ENCODE assay signal across 1 cellular context in the genomic region with DNA sequence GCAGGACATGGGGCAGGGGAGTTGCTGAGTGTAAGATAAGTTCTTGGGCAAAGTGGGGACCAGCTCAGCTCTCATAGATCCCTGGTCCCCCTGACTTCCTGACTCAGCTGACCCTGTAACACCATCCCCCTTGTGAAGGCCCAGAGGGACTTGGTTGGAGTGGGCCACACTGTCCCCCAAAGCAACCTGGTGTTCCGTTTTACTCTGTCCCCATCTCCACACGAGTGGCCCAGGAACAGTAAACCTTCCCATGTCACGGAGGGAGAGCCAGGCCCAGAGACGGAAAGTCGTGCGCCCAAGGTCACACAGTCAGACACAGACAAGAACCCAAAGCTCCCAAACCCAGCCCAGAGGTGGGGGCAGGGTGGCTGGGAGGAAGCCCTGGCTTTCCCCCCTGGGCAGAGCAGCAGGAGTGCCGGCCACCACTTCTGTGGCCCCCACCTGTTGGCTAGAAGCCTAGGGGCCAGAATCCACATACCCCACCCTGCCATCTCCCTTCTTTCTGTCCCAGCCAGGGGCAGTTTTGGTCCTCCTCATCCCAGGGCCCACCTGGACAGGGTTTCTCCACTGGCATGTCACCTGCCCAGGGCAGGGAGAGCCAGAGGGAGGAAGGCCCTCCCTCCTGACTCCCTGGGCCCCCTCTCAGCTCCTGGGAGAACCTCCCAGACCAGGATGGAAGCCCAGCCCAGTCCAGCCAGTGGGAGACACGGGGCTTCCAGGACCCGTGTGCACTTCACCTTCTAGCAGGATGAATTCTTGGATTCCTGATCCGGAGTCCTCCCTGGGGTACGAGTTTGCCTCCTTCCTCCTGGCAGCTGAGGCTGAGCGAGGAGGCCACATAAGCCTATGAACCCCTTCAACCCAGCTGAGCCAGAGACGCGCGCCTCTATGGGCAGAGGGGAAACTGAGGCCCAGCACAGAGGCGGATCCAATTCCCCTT.
A peak's percentile ranks its signal among the peaks of the same experiment; 100 is the strongest.
TF ChIP-seq lines count a peak whose summit lies in the region.

No MANE protein-coding gene starts in this region.

TF ChIP-seq in HepG2, 621 proteins besides CTCF, POLR2A, EP300 and RAD21 (continued from another document):
- TF ChIP-seq ZBTB2 (CRISPR knock-in tag; IDR thresholded peaks at IDR 0.05; ENCODE audit: low read depth) (no peak), ZNF280D (CRISPR knock-in tag; IDR thresholded peaks at IDR 0.05) (0 out of 2 replicates have a peak, but pooled peaks have one; percentile 16), ZIK1 (CRISPR knock-in tag; IDR thresholded peaks at IDR 0.05; ENCODE audit: borderline replicate concordance, low read depth) (no peak), ZNF572 (CRISPR knock-in tag; IDR thresholded peaks at IDR 0.05) (no peak), FOXP1 (IDR thresholded peaks at IDR 0.05) (no peak), FOXP1 (CRISPR knock-in tag; IDR thresholded peaks at IDR 0.05) (no peak), SP2 (CRISPR knock-in tag; IDR thresholded peaks at IDR 0.05) (no peak), FOXK1 (CRISPR knock-in tag; IDR thresholded peaks at IDR 0.05; ENCODE audit: borderline replicate concordance, low read depth) (no peak), NFE2L2 (IDR thresholded peaks at IDR 0.05; ENCODE audit: low read length) (no peak), TBX2 (CRISPR knock-in tag; IDR thresholded peaks at IDR 0.05; ENCODE audit: borderline replicate concordance) (no peak), HIVEP1 (CRISPR knock-in tag; IDR thresholded peaks at IDR 0.05) (peak; percentile 25; the same call in 1 of the 2 replicates), GZF1 (CRISPR knock-in tag; IDR thresholded peaks at IDR 0.05) (peak; percentile 14; the same call in 1 of the 2 replicates), U2AF1 (optimal IDR thresholded peaks at IDR 0.05; ENCODE audit: low read depth, low read length) (no peak), SKIL (CRISPR knock-in tag; IDR thresholded peaks at IDR 0.05; ENCODE audit: borderline replicate concordance) (no peak), MAFG (CRISPR knock-in tag; IDR thresholded peaks at IDR 0.05) (no peak), ZNF772 (CRISPR knock-in tag; IDR thresholded peaks at IDR 0.05) (no peak), SMAD3 (CRISPR knock-in tag; IDR thresholded peaks at IDR 0.05) (no peak)
- TF ChIP-seq, protein P1, sequence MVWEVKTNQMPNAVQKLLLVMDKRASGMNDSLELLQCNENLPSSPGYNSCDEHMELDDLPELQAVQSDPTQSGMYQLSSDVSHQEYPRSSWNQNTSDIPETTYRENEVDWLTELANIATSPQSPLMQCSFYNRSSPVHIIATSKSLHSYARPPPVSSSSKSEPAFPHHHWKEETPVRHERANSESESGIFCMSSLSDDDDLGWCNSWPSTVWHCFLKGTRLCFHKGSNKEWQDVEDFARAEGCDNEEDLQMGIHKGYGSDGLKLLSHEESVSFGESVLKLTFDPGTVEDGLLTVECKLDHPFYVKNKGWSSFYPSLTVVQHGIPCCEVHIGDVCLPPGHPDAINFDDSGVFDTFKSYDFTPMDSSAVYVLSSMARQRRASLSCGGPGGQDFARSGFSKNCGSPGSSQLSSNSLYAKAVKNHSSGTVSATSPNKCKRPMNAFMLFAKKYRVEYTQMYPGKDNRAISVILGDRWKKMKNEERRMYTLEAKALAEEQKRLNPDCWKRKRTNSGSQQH (CRISPR knock-in tag; IDR thresholded peaks at IDR 0.05; ENCODE audit: low read depth): no peak
